In genomic region chr20:47282864-47283263, GRCh38 we compare ENCODE assay signal across 33 cellular contexts.
"Had no signal": no experiment of that assay in that cellular context is flagged by ENCODE, and none has a peak within 500 bp of the region (broad histone marks: within the 10 kb centered on the region; RNA-seq: fewer than 3 reads in every experiment).

No MANE protein-coding gene starts in this region.

- ATAC-seq: activated CD8-positive, alpha-beta T cell treated with anti-CD3 and anti-CD28 coated beads for 36 hours; activated naive CD8-positive, alpha-beta T cell treated with anti-CD3 and anti-CD28 coated beads, Interleukin-2, amount 50 U/mL, for 24 hours; activated T-cell treated with anti-CD3 and anti-CD28 coated beads, Interleukin-2, amount 50 U/mL, for 72 hours; activated T-helper 17 cell treated with anti-CD3 and anti-CD28 coated beads, Interleukin-2, amount 50 U/mL, for 72 hours had no signal

- H3K4me2 ChIP-seq: PC-9 had no signal

- H3K27ac Mint-ChIP-seq: activated CD4-positive, alpha-beta T cell treated with anti-CD3 and anti-CD28 coated beads, Interleukin-2, amount 10 ng/mL, durations not matched to agents 24 days and 14 days; activated CD8-positive, alpha-beta T cell treated with anti-CD3 and anti-CD28 coated beads for 36 hours; activated T-cell treated with anti-CD3 and anti-CD28 coated beads, Interleukin-2, amount 50 U/mL, for 72 hours had no signal

- H2AFZ ChIP-seq: PC-9 had no signal

- H3K9me3 Mint-ChIP-seq: activated CD4-positive, alpha-beta T cell treated with anti-CD3 and anti-CD28 coated beads, Interleukin-2, amount 10 ng/mL, durations not matched to agents 24 days and 14 days; activated CD8-positive, alpha-beta T cell treated with anti-CD3 and anti-CD28 coated beads for 36 hours; activated naive CD4-positive, alpha-beta T cell treated with anti-CD3 and anti-CD28 coated beads for 36 hours; activated naive CD8-positive, alpha-beta T cell treated with anti-CD3 and anti-CD28 coated beads, Interleukin-2, amount 50 U/mL, for 24 hours; activated T-cell treated with anti-CD3 and anti-CD28 coated beads, Interleukin-2, amount 50 U/mL, for 72 hours; activated T-helper 17 cell treated with anti-CD3 and anti-CD28 coated beads, Interleukin-2, amount 50 U/mL, for 72 hours; brain had no signal

- H3K27ac ChIP-seq: PC-9, WERI-Rb-1 had no signal

- H3K4me3 Mint-ChIP-seq: activated CD4-positive, alpha-beta T cell treated with anti-CD3 and anti-CD28 coated beads, Interleukin-2, amount 10 ng/mL, durations not matched to agents 24 days and 14 days; activated CD8-positive, alpha-beta T cell treated with anti-CD3 and anti-CD28 coated beads for 36 hours; activated naive CD4-positive, alpha-beta T cell treated with anti-CD3 and anti-CD28 coated beads for 36 hours; activated naive CD8-positive, alpha-beta T cell; activated naive CD8-positive, alpha-beta T cell treated with anti-CD3 and anti-CD28 coated beads, Interleukin-2, amount 50 U/mL, for 24 hours; activated T-cell treated with anti-CD3 and anti-CD28 coated beads, Interleukin-2, amount 50 U/mL, for 72 hours; activated T-helper 17 cell treated with anti-CD3 and anti-CD28 coated beads, Interleukin-2, amount 50 U/mL, for 72 hours; brain had no signal

- DNase-seq: activated CD4-positive, alpha-beta T cell treated with anti-CD3 and anti-CD28 coated beads, Interleukin-2, amount 10 ng/mL, durations not matched to agents 24 days and 14 days; activated CD4-positive, alpha-beta T cell treated with anti-CD3 and anti-CD28 coated beads, Interleukin-2, amount 50 U/mL, for 4 hours; activated CD8-positive, alpha-beta T cell treated with anti-CD3 and anti-CD28 coated beads for 36 hours; activated effector memory CD4-positive, alpha-beta T cell treated with anti-CD3 and anti-CD28 coated beads, Interleukin-2, amount 50 U/mL, for 16 hours; activated naive CD4-positive, alpha-beta T cell treated with anti-CD3 and anti-CD28 coated beads for 36 hours; activated naive CD8-positive, alpha-beta T cell treated with anti-CD3 and anti-CD28 coated beads, Interleukin-2, amount 50 U/mL, for 24 hours; activated T-cell treated with anti-CD3 and anti-CD28 coated beads, Interleukin-2, amount 50 U/mL, for 1 hour; activated T-cell treated with anti-CD3 and anti-CD28 coated beads, Interleukin-2, amount 50 U/mL, for 72 hours; anterior cingulate cortex; cerebellar nuclear complex; Kasumi-1; KG1; MG63; NCI-H1048; NCI-H1436 treated with DMSO at 0.1 percent for 48 hours; NCI-H1694 treated with DMSO at 0.1 percent for 48 hours; NCI-H2029 treated with DMSO at 0.1 percent for 48 hours; NCI-H2107; NCI-H2171; NCI-H510A; NCI-H526; NCI-H748 treated with DMSO at 0.1 percent for 48 hours; NK-92 treated with Interleukin-12 subunit alpha and Interleukin-12 subunit beta, amount 100 ng/mL, for 24 hours; Right ventricle myocardium superior; SW 1271; T-helper 1 cell; T-helper 2 cell; T-helper 9 cell; WERI-Rb-1 had no signal

- H3K27me3 Mint-ChIP-seq: activated CD4-positive, alpha-beta T cell treated with anti-CD3 and anti-CD28 coated beads, Interleukin-2, amount 10 ng/mL, durations not matched to agents 24 days and 14 days; activated CD8-positive, alpha-beta T cell treated with anti-CD3 and anti-CD28 coated beads for 36 hours; activated naive CD8-positive, alpha-beta T cell; activated naive CD8-positive, alpha-beta T cell treated with anti-CD3 and anti-CD28 coated beads, Interleukin-2, amount 50 U/mL, for 24 hours; activated T-helper 17 cell treated with anti-CD3 and anti-CD28 coated beads, Interleukin-2, amount 50 U/mL, for 72 hours; brain had no signal

- H3K27me3 ChIP-seq: MG63 had no signal

- H3K9me3 ChIP-seq: MG63 had no signal
